ENCODE assay signal across 8 cellular contexts in genomic region chr6:137217801-137218472, GRCh38. TPM values are rescaled to one million over a fixed set of nuclear protein-coding genes. Genes with fewer than 3 reads are reported as not detected.
A peak's percentile ranks its signal among the peaks of the same experiment; 100 is the strongest.
DNase-seq lines count a peak whose midpoint lies in the region; ATAC-seq and TF ChIP-seq lines count a peak whose summit lies in the region.

No MANE protein-coding gene starts in this region.

- H3K9me3 Mint-ChIP-seq in activated CD8-positive, alpha-beta T cell treated with anti-CD3 and anti-CD28 coated beads, Interleukin-2, amount 10 ng/mL, durations not matched to agents 7 days and 5 days (ENCODE audit: insufficient read depth), result peaks cover 6% of the 10 kb centered on the region

- POLR2A ChIA-PET in activated CD8-positive, alpha-beta T cell treated with anti-CD3 and anti-CD28 coated beads, Interleukin-2, amount 10 ng/mL, durations not matched to agents 7 days and 5 days (lab: Charles Lee), result interaction anchor here (0.6 kb wide), 2 partner anchors 70 to 1238 kb away, joined by 3 read pairs; no protein-coding TSS in a partner anchor

- DNase-seq in DMS 273 treated with DMSO at 0.1 percent for 48 hours (lab: John Stamatoyannopoulos, UW) (peak; percentile 22), KBM-7 (peak; percentile 65), cardiac muscle cell (ENCODE audit: low read depth in 1 of 2, low spot score in 1 of 2) (no peak), pons (ENCODE audit: low spot score) (peak; percentile 72), ureter (ENCODE audit: low spot score) (no peak)
- no peak for DNase-seq in activated CD8-positive, alpha-beta T cell treated with anti-CD3 and anti-CD28 coated beads, Interleukin-2, amount 10 ng/mL, durations not matched to agents 7 days and 5 days

- no peaks in the 10 kb centered on the region for H3K27me3 Mint-ChIP-seq in activated CD8-positive, alpha-beta T cell treated with anti-CD3 and anti-CD28 coated beads, Interleukin-2, amount 10 ng/mL, durations not matched to agents 7 days and 5 days (ENCODE audit: low read depth)

- CTCF ChIA-PET in activated CD8-positive, alpha-beta T cell treated with anti-CD3 and anti-CD28 coated beads, Interleukin-2, amount 10 ng/mL, durations not matched to agents 7 days and 5 days (lab: Charles Lee), result interaction anchor here (0.5 to 1.7 kb wide), 4 partner anchors 44 to 124 kb away, joined by 3 to 8 read pairs (median 4); no protein-coding TSS in a partner anchor

- H3K27me3 ChIP-seq in cardiac muscle cell, result no peaks in the 10 kb centered on the region

- H3K4me3 ChIP-seq in cardiac muscle cell, result peak overlapping the region; percentile 49

- peaks cover 54% of the 10 kb centered on the region for H3K4me1 Mint-ChIP-seq in activated CD8-positive, alpha-beta T cell treated with anti-CD3 and anti-CD28 coated beads, Interleukin-2, amount 10 ng/mL, durations not matched to agents 7 days and 5 days (ENCODE audit: low read depth)

- peaks cover 27% of the 10 kb centered on the region for H3K36me3 Mint-ChIP-seq in activated CD8-positive, alpha-beta T cell treated with anti-CD3 and anti-CD28 coated beads, Interleukin-2, amount 10 ng/mL, durations not matched to agents 7 days and 5 days (ENCODE audit: low read depth)

- no peak for TF ChIP-seq CTCF in cardiac muscle cell (IDR thresholded peaks at IDR 0.05; ENCODE audit: low read depth, low read length)

- H3K27ac ChIP-seq in cardiac muscle cell, result peak overlapping the region; percentile 85

- in situ Hi-C loops in KBM-7 (cut with MboI; ENCODE audit: low pct_unique_long_range_greater_than_20kb, low sequenced_read_pairs), result no loop called here

- H3K9me3 ChIP-seq in cardiac muscle cell (ENCODE audit: low read depth), result no peaks in the 10 kb centered on the region

- H3K27ac Mint-ChIP-seq in activated CD8-positive, alpha-beta T cell treated with anti-CD3 and anti-CD28 coated beads, Interleukin-2, amount 10 ng/mL, durations not matched to agents 7 days and 5 days, result peak overlapping the region; percentile 98

- no peaks in the 10 kb centered on the region for H3K36me3 ChIP-seq in cardiac muscle cell

- ATAC-seq in activated CD8-positive, alpha-beta T cell treated with anti-CD3 and anti-CD28 coated beads, Interleukin-2, amount 10 ng/mL, durations not matched to agents 7 days and 5 days, result no peak
- ATAC-seq in GM18519 (IDR thresholded peaks at IDR 0.05; ENCODE audit: low FRiP score, unreplicated experiment) (no peak), HG02623 (IDR thresholded peaks at IDR 0.05; ENCODE audit: unreplicated experiment) (no peak)

- peak overlapping the region; percentile 93 for H3K4me3 Mint-ChIP-seq in activated CD8-positive, alpha-beta T cell treated with anti-CD3 and anti-CD28 coated beads, Interleukin-2, amount 10 ng/mL, durations not matched to agents 7 days and 5 days

- peaks cover 25% of the 10 kb centered on the region for H3K4me1 ChIP-seq in cardiac muscle cell (ENCODE audit: low read depth)

RNA-seq across cellular contexts. Expression of gene IFNGR1, which starts 1.2 kb away (rescaled TPM):
- total RNA-seq in activated CD8-positive, alpha-beta T cell treated with anti-CD3 and anti-CD28 coated beads, Interleukin-2, amount 10 ng/mL, durations not matched to agents 7 days and 5 days, result 10 to 100 TPM; 18.7 to 19.8 TPM
- 19.2 and 23.2 TPM in 2 replicates for total RNA-seq in cardiac muscle cell
- polyA plus RNA-seq in cardiac muscle cell, result 36.9 and 38.4 TPM in 2 replicates
- 81.2 TPM for total RNA-seq in ureter

RNA-seq across cellular contexts. Expression of gene IL22RA2, which starts 44.5 kb away (rescaled TPM):
- not detected for total RNA-seq in activated CD8-positive, alpha-beta T cell treated with anti-CD3 and anti-CD28 coated beads, Interleukin-2, amount 10 ng/mL, durations not matched to agents 7 days and 5 days
- total RNA-seq in cardiac muscle cell (not detected in 2 replicates), ureter (not detected)
- polyA plus RNA-seq in cardiac muscle cell, result not detected in 2 replicates

Comparison
In these comparisons a context has a peak if more than half of its experiments do, and no peak if none do; other contexts are left out.
1. DNase-seq: peak in DMS 273 treated with DMSO at 0.1 percent for 48 hours (single experiment), KBM-7 (single experiment) and pons (single experiment); none in activated CD8-positive, alpha-beta T cell treated with anti-CD3 and anti-CD28 coated beads, Interleukin-2, amount 10 ng/mL, durations not matched to agents 7 days and 5 days (single experiment), cardiac muscle cell (0 of 2) and ureter (single experiment).